9 cellular contexts compared by ENCODE assay signal in genomic region chr1:185238447-185238846, GRCh38.
A peak's percentile ranks its signal among the peaks of the same experiment; 100 is the strongest.
DNase-seq lines count a peak whose midpoint lies in the region; ATAC-seq, FAIRE-seq and TF ChIP-seq lines count a peak whose summit lies in the region.
"Had no signal": no experiment of that assay in that cellular context is flagged by ENCODE, and none has a peak within 500 bp of the region (broad histone marks: within the 10 kb centered on the region; RNA-seq: fewer than 3 reads in every experiment).

No MANE protein-coding gene starts in this region.

- H2AFZ ChIP-seq in H9 (ENCODE audit: low read length) (no peak overlapping the region), HepG2 (ENCODE audit: low read length) (no peak overlapping the region)

- WGBS in H9 (ENCODE audit: extremely low coverage, insufficient read length, low lambda C conversion rate): no CpG with 5 or more reads among the region's 1 CpG
- WGBS in HepG2 (ENCODE audit: low lambda C conversion rate): 91% methylated on average over 1 of the region's 1 CpG
- 51% methylated on average over 1 of the region's 1 CpG for WGBS in suprapubic skin

- H2AK5ac ChIP-seq in H9 (ENCODE audit: insufficient read length, low read length): no peak overlapping the region

- H3K79me2 ChIP-seq in H9 (ENCODE audit: insufficient read depth, low read length) (no peaks in the 10 kb centered on the region), HepG2 (ENCODE audit: insufficient read depth, low read length) (no peaks in the 10 kb centered on the region)

- FAIRE-seq in HepG2 (lab: Jason Lieb, UNC): no peak

- no peaks in the 10 kb centered on the region for H3K79me1 ChIP-seq in H9 (ENCODE audit: insufficient read depth, low read depth, low read length, poor library complexity, severe bottlenecking)

- no peaks in the 10 kb centered on the region for H3K9me3 ChIP-seq in H9 (ENCODE audit: control insufficient read depth, low read depth, low read length)
- no peaks in the 10 kb centered on the region for H3K9me3 ChIP-seq in adipocyte (ENCODE audit: control insufficient read depth, low read length)
- H3K9me3 ChIP-seq in HepG2 (ENCODE audit: low read length): no peaks in the 10 kb centered on the region
- H3K9me3 ChIP-seq in suprapubic skin: no peaks in the 10 kb centered on the region

- BruUV-seq in HepG2 (replicated peaks; lab: Mats Ljungman, UMichigan): no TSS peak

- TF ChIP-seq RAD21 in HepG2 (CRISPR knock-in tag; IDR thresholded peaks at IDR 0.05): no peak

- no peak overlapping the region for H2BK120ac ChIP-seq in H9 (ENCODE audit: low read depth, low read length, poor library complexity, severe bottlenecking)

- no peak overlapping the region for H4K5ac ChIP-seq in H9 (ENCODE audit: insufficient read length, low read depth, low read length)

- H3K9ac ChIP-seq in H9 (ENCODE audit: extremely low read depth, insufficient read length, low read length) (no peak overlapping the region), adipocyte (ENCODE audit: low read length) (no peak overlapping the region), HepG2 (ENCODE audit: insufficient read depth, low read depth, low read length) (no peak overlapping the region)

- CTCF ChIA-PET in HepG2 (lab: Yijun Ruan, JAX; ENCODE audit: low intra/inter-chr PET ratio, low total read pairs): no interaction called here

- H4K91ac ChIP-seq in H9 (ENCODE audit: insufficient read length, low read depth, low read length): no peak overlapping the region

- H2BK15ac ChIP-seq in H9 (ENCODE audit: low read depth, low read length): no peak overlapping the region

- H2BK20ac ChIP-seq in H9 (ENCODE audit: low read depth, low read length, poor library complexity, severe bottlenecking): no peak overlapping the region

- no peak overlapping the region for H3K4me3 ChIP-seq in adipocyte (ENCODE audit: low read length)
- H3K4me3 ChIP-seq in HepG2 (replicated peaks in 1 of 3; ENCODE audit: insufficient read depth in 1 of 3, low read depth in 2 of 3, low read length in 3 of 3): no peak overlapping the region
- no peak overlapping the region for H3K4me3 ChIP-seq in suprapubic skin

- DNase-seq in H9 (no peak), adipocyte (ENCODE audit: low read depth) (peak; percentile 45), HepG2 (ENCODE audit: low spot score) (no peak), suprapubic skin (ENCODE audit: low spot score in 2 of 2) (no peak)
- DNase-seq: effector memory CD4-positive, alpha-beta T cell had no signal

- no peak overlapping the region for H3K23ac ChIP-seq in H9 (ENCODE audit: insufficient read length, low read depth, low read length)

- in situ Hi-C loops in HepG2 (cut with HindIII; ENCODE audit: extremely low pct_ligation_motif_present, low pct_unique_long_range_greater_than_20kb): no loop called here

- TF ChIP-seq POLR2A in HepG2 (IDR thresholded peaks at IDR 0.05; ENCODE audit: insufficient read depth in 1 of 2, low read depth in 2 of 2, low read length in 2 of 2) (no peak), suprapubic skin (IDR thresholded peaks at IDR 0.05) (no peak)

- TF ChIP-seq CTCF in C4-2B (conservative IDR thresholded peaks at IDR 0.05) (peak; percentile 59), H9 (conservative IDR thresholded peaks at IDR 0.05) (peak; percentile 52), HepG2 (CRISPR knock-in tag; IDR thresholded peaks at IDR 0.05) (peak; percentile 24), suprapubic skin (IDR thresholded peaks at IDR 0.05) (no peak)

- H3K14ac ChIP-seq in H9 (ENCODE audit: insufficient read depth, low read length): no peak overlapping the region

- H3K18ac ChIP-seq in H9 (ENCODE audit: insufficient read length, low read depth, low read length): no peak overlapping the region

- H3K27me3 ChIP-seq in H9 (ENCODE audit: insufficient read depth, low read length) (no peaks in the 10 kb centered on the region), adipocyte (replicated peaks; ENCODE audit: control insufficient read depth, insufficient read depth, low read length) (no peaks in the 10 kb centered on the region), HepG2 (ENCODE audit: control insufficient read depth in 1 of 2, insufficient read depth in 2 of 2, low read length in 2 of 2) (no peaks in the 10 kb centered on the region), suprapubic skin (no peaks in the 10 kb centered on the region)

- no peak overlapping the region for H2BK5ac ChIP-seq in H9 (ENCODE audit: insufficient read length, low read length)

- no peak overlapping the region for H3K27ac Mint-ChIP-seq in H9

- H3K4me2 ChIP-seq in H9 (ENCODE audit: insufficient read depth, insufficient read length, low read length) (no peak overlapping the region), HepG2 (ENCODE audit: low read depth, low read length) (no peak overlapping the region)

- no peaks in the 10 kb centered on the region for H3K4me1 Mint-ChIP-seq in H9

- ATAC-seq in HepG2: no peak
- no peak for ATAC-seq in HG03025 (IDR thresholded peaks at IDR 0.05; ENCODE audit: low FRiP score, unreplicated experiment)
- no peak for ATAC-seq in HG02642 (IDR thresholded peaks at IDR 0.05; ENCODE audit: poor library complexity, unreplicated experiment)
- no peak for ATAC-seq in activated CD4-positive, CD25-positive, alpha-beta regulatory T cell treated with anti-CD3 and anti-CD28 coated beads, Interleukin-2, amount 50 U/mL, for 24 hours

- no peaks in the 10 kb centered on the region for H3K23me2 ChIP-seq in H9 (ENCODE audit: insufficient read length, low read depth, low read length, poor library complexity, severe bottlenecking)

- POLR2A ChIA-PET in HepG2 (lab: Yijun Ruan, JAX): no interaction called here

- H3K9me3 Mint-ChIP-seq in H9: peaks cover 1 to 7% of the 10 kb centered on the region in 2 experiments; a peak in 2 of 5 replicates

- H3K36me3 Mint-ChIP-seq in H9 (ENCODE audit: insufficient read depth in 1 of 3, low read depth in 3 of 3): peaks cover 0 to 7% (median 1%) of the 10 kb centered on the region in 3 experiments; a peak in 2 of 7 replicates

- H3K36me3 ChIP-seq in adipocyte (ENCODE audit: control insufficient read depth, insufficient read depth, low read length, severe bottlenecking) (no peaks in the 10 kb centered on the region), HepG2 (replicated peaks in 1 of 2; ENCODE audit: control insufficient read depth in 1 of 2, insufficient read depth in 2 of 2, low read length in 2 of 2) (no peaks in the 10 kb centered on the region), suprapubic skin (no peaks in the 10 kb centered on the region)

- H3K4me1 ChIP-seq in H9 (ENCODE audit: insufficient read depth, low read length): no peaks in the 10 kb centered on the region
- no peaks in the 10 kb centered on the region for H3K4me1 ChIP-seq in adipocyte (ENCODE audit: control insufficient read depth, insufficient read depth, low read length)
- H3K4me1 ChIP-seq in HepG2 (ENCODE audit: insufficient read depth, low read length): peaks cover 20% of the 10 kb centered on the region
- H3K4me1 ChIP-seq in suprapubic skin: no peaks in the 10 kb centered on the region

- TF ChIP-seq EP300 in HepG2 (IDR thresholded peaks at IDR 0.05; ENCODE audit: low read depth in 2 of 2, low read length in 2 of 2) (no peak), HepG2 (CRISPR knock-in tag; IDR thresholded peaks at IDR 0.05; ENCODE audit: borderline replicate concordance) (no peak), suprapubic skin (IDR thresholded peaks at IDR 0.05) (no peak)

- no peak overlapping the region for H3T11ph ChIP-seq in H9 (ENCODE audit: low read length)

- H3K56ac ChIP-seq in H9 (ENCODE audit: insufficient read length, low read depth, low read length): no peak overlapping the region

- H3K27ac ChIP-seq in C4-2B (no peak overlapping the region), H9 (ENCODE audit: insufficient read length, low read depth, low read length) (no peak overlapping the region), HepG2 (ENCODE audit: extremely low read length, insufficient read depth, low read length) (no peak overlapping the region), suprapubic skin (no peak overlapping the region)

- no peaks in the 10 kb centered on the region for H3K27me3 Mint-ChIP-seq in H9 (ENCODE audit: low read depth)

- H4K20me1 ChIP-seq in H9 (ENCODE audit: control insufficient read depth, insufficient read depth, insufficient read length): no peaks in the 10 kb centered on the region
- no peaks in the 10 kb centered on the region for H4K20me1 ChIP-seq in HepG2 (ENCODE audit: insufficient read depth, low read length)

- H4K8ac ChIP-seq in H9 (replicated peaks; ENCODE audit: insufficient read length, low read depth, low read length): no peak overlapping the region

- no peak overlapping the region for H3K4me3 Mint-ChIP-seq in H9

- H2BK12ac ChIP-seq in H9 (ENCODE audit: insufficient read length, low read depth, low read length): no peak overlapping the region

- intact Hi-C loops in HepG2 (cut with micrococcal nuclease; ENCODE audit: unreplicated experiment): no loop called here

- no peak overlapping the region for H3K4ac ChIP-seq in H9 (ENCODE audit: low read depth, low read length)

TF ChIP-seq in HepG2, 621 proteins besides CTCF, POLR2A, EP300 and RAD21:
- TF ChIP-seq STAG1 (CRISPR knock-in tag; IDR thresholded peaks at IDR 0.05) (peak; percentile 41; the same call in 1 of the 2 replicates), ZNF567 (CRISPR knock-in tag; IDR thresholded peaks at IDR 0.05; ENCODE audit: borderline replicate concordance) (no peak)

Comparison
In these comparisons a context has a peak if more than half of its experiments do, and no peak if none do; other contexts are left out.
1. CTCF ChIP-seq: peak in C4-2B (single experiment), H9 (single experiment) and HepG2 (single experiment); none in suprapubic skin (0 of 2).